8 cellular contexts compared by ENCODE assay signal in the genomic region with DNA sequence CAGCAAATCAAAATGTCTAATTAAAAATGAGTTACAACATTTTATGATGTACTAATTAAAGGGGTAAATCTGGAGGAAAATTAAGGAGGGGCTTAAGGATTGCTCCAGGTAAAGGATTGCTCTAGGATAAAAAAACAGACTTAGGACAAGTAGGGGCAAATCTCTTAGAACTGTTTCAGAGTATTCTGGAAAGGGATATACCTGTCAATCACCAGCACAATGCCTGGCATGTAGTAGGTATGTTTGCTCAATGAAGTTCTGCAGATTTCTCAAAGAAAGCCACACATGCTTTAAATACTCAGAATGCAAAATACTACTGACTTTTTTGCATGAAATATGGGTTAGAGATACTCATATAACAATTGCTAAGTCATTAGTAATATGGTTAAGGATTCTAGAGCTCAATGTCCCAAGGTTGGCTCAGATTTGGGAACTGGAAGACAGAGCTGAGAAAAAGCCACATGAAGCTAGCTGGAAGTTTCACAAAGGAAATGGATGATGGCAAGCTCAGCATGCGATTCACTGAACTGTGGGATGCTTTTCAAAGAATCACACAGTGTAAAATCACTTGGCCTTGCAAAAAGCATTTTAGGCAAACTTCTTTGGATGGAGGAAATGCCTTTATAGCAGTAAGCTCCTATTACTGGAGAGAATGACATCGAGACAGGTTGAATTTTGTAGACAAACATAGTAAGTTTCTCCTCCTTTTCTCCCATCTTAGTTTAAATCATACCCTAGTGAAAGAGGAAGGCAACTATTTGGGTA.
DNase-seq lines count a peak whose midpoint lies in the region; ATAC-seq, FAIRE-seq and TF ChIP-seq lines count a peak whose summit lies in the region.

No MANE protein-coding gene starts in this region.

- DNase-seq in GM12865 (ENCODE audit: low read depth): peak; percentile 90
- DNase-seq in immature natural killer cell: no peak
- DNase-seq in HTR-8/SVneo (ENCODE audit: insufficient read length, low spot score): no peak
- DNase-seq in GF-D8 (lab: John Stamatoyannopoulos, UW): no peak
- DNase-seq in H54 (ENCODE audit: insufficient read length, low spot score): no peak
- no peak for DNase-seq in NCI-H1092 treated with DMSO at 0.1 percent for 48 hours (lab: John Stamatoyannopoulos, UW)

- ATAC-seq in GM21526 (IDR thresholded peaks at IDR 0.05; ENCODE audit: low FRiP score, unreplicated experiment): peak; percentile 33
- ATAC-seq in HG03520 (IDR thresholded peaks at IDR 0.05; ENCODE audit: unreplicated experiment): peak; percentile 38

- H3K4me3 Mint-ChIP-seq in immature natural killer cell: no peak overlapping the region

- H3K27ac Mint-ChIP-seq in immature natural killer cell: peak overlapping the region in 4 of 6 donors; percentile 7 to 69 (median 64)

- H3K9me3 Mint-ChIP-seq in immature natural killer cell: peaks cover 0 to 2% (median 0%) of the 10 kb centered on the region in 6 donors

- no peak for TF ChIP-seq POLR2A in H54 (IDR thresholded peaks at IDR 0.05; ENCODE audit: low read depth, low read length)

- no peak for TF ChIP-seq CTCF in GM12865 (IDR thresholded peaks at IDR 0.05; ENCODE audit: insufficient read depth, low read depth, low read length, missing control alignments)

- H3K36me3 Mint-ChIP-seq in immature natural killer cell: peaks cover 0 to 9% (median 0%) of the 10 kb centered on the region in 3 donors

- FAIRE-seq in HTR-8/SVneo (lab: Jason Lieb, UNC): no peak
- FAIRE-seq in H54 (lab: Jason Lieb, UNC): no peak

- peak overlapping the region; percentile 37 for H3K4me3 ChIP-seq in GM12865 (ENCODE audit: low read depth, low read length)

- peaks cover 42 to 67% of the 10 kb centered on the region in 2 donors for H3K4me1 Mint-ChIP-seq in immature natural killer cell

- peaks cover 0 to 1% (median 0%) of the 10 kb centered on the region in 3 donors for H3K27me3 Mint-ChIP-seq in immature natural killer cell (ENCODE audit: low read depth in 3 of 3)
